Comparison of ENCODE assay signal across 29 cellular contexts in the genomic region with DNA sequence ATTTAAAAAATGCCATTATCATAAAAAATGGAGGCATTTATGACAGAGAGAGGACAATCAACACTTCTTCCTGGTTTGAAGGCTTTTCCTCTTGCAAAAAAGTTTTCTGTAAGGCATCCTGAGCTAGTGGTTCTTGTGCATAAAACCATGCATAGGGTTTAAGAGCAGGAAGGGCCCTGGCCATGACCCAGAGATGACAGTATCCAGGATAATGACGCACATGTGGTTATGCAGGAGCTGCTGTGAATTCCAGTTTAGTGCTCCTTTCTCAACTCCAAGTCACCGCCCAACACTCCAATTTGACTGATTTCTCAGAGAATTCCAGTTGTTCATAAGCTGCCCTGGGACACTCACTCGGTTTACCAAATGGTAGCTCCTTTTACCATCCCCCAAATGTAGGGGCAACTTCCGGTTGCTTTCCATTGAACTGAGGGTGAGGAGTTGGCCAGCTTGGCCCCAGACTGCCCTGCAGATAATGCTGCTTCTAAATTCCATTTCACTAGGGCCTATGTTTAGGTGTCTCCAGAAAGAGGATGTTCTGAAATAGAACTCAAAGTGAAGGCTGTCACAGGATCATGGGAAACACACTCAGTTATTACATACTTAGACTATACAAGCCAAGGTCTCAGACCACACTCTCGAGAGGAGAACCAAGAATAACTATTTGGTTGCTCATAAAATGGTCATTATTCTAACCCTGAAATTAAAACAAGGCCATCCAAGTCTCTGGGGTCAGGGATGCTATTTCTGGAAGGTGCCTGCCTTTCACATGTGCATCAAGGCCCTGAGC.
DNase-seq lines count a peak whose midpoint lies in the region; ATAC-seq and TF ChIP-seq lines count a peak whose summit lies in the region.
"Had no signal": no experiment of that assay in that cellular context is flagged by ENCODE, and none has a peak within 500 bp of the region (broad histone marks: within the 10 kb centered on the region; RNA-seq: fewer than 3 reads in every experiment).

No MANE protein-coding gene starts in this region.

- no peaks in the 10 kb centered on the region for H3K9me3 Mint-ChIP-seq in stimulated activated naive CD8-positive, alpha-beta T cell treated with anti-CD3 and anti-CD28 coated beads, Interleukin-15, amount 100 ng/mL, for 72 hours
- no peaks in the 10 kb centered on the region for H3K9me3 Mint-ChIP-seq in activated naive CD4-positive, alpha-beta T cell treated with anti-CD3 and anti-CD28 coated beads for 36 hours
- H3K9me3 Mint-ChIP-seq: activated CD4-positive, alpha-beta T cell treated with anti-CD3 and anti-CD28 coated beads, Interleukin-2, amount 10 ng/mL, durations not matched to agents 24 days and 14 days had no signal

- TF ChIP-seq CTCF in cardiac muscle cell (IDR thresholded peaks at IDR 0.05; ENCODE audit: low read depth, low read length) (no peak), PC-3 (conservative IDR thresholded peaks at IDR 0.05; ENCODE audit: low read depth, low read length) (no peak), transverse colon (IDR thresholded peaks at IDR 0.05) (no peak)

- intact Hi-C loops in left ventricle myocardium superior (cut with micrococcal nuclease) (no loop called here), PC-3 (cut with micrococcal nuclease) (no loop called here), transverse colon (cut with DNase I; ENCODE audit: low total_unique reads) (no loop called here)
- intact Hi-C loops in activated naive CD4-positive, alpha-beta T cell treated with anti-CD3 and anti-CD28 coated beads for 36 hours (cut with micrococcal nuclease): no loop called here

- peaks cover 19% of the 10 kb centered on the region for H3K4me1 ChIP-seq in cardiac muscle cell (ENCODE audit: low read depth)
- H3K4me1 ChIP-seq in PC-3 (ENCODE audit: insufficient read depth, low read length): no peaks in the 10 kb centered on the region
- no peaks in the 10 kb centered on the region for H3K4me1 ChIP-seq in transverse colon
- H3K4me1 ChIP-seq: Peyer's patch, sigmoid colon had no signal

- TF ChIP-seq POLR2A in transverse colon (IDR thresholded peaks at IDR 0.05): no peak

- no peak overlapping the region for H3K4me3 Mint-ChIP-seq in stimulated activated naive CD8-positive, alpha-beta T cell treated with anti-CD3 and anti-CD28 coated beads, Interleukin-15, amount 100 ng/mL, for 72 hours
- no peak overlapping the region for H3K4me3 Mint-ChIP-seq in activated naive CD4-positive, alpha-beta T cell treated with anti-CD3 and anti-CD28 coated beads for 36 hours
- H3K4me3 Mint-ChIP-seq: activated CD4-positive, alpha-beta T cell treated with anti-CD3 and anti-CD28 coated beads, Interleukin-2, amount 10 ng/mL, durations not matched to agents 24 days and 14 days; CD4-positive, alpha-beta memory T cell; H9; nephron had no signal

- H3K27ac ChIP-seq in cardiac muscle cell (peak overlapping the region; percentile 1), PC-3 (ENCODE audit: low read length) (peak overlapping the region; percentile 35; the same call in 1 of the 2 replicates), transverse colon (no peak overlapping the region)
- H3K27ac ChIP-seq: 22Rv1, Peyer's patch, sigmoid colon, upper lobe of left lung had no signal

- no peak overlapping the region for H2AFZ ChIP-seq in PC-3 (ENCODE audit: low read length)

- BruUV-seq in PC-3 (replicated peaks; lab: Mats Ljungman, UMichigan): no TSS peak

- H4K20me1 ChIP-seq in PC-3 (ENCODE audit: low read length): no peaks in the 10 kb centered on the region

- DNase-seq in cardiac muscle cell (ENCODE audit: low read depth in 1 of 2, low spot score in 1 of 2) (peak in 1 of 2 donors; percentile 87), left ventricle myocardium superior (no peak), PC-3 (peak; percentile 41), fibroblast of peridontal ligament (ENCODE audit: extremely low read depth) (peak; percentile 44), transverse colon (no peak)
- no peak for DNase-seq in stimulated activated naive CD8-positive, alpha-beta T cell treated with anti-CD3 and anti-CD28 coated beads, Interleukin-15, amount 100 ng/mL, for 72 hours
- DNase-seq in activated naive CD4-positive, alpha-beta T cell treated with anti-CD3 and anti-CD28 coated beads for 36 hours: no peak
- no peak for DNase-seq in activated CD4-positive, CD25-positive, alpha-beta regulatory T cell treated with anti-CD3 and anti-CD28 coated beads, Interleukin-2, amount 50 U/mL, for 72 hours
- DNase-seq: activated CD4-positive, alpha-beta T cell treated with anti-CD3 and anti-CD28 coated beads, Interleukin-2, amount 10 ng/mL, durations not matched to agents 24 days and 14 days; activated gamma-delta T cell treated with Interleukin-2 at 50 U/mL for 16 hours; activated T-cell treated with anti-CD3 and anti-CD28 coated beads, Interleukin-2, amount 50 U/mL, for 1 hour; CD4-positive, alpha-beta memory T cell; cerebellar nuclear complex; DND-41; H9; hippocampal formation; Karpas-422; NCI-H1436; NCI-H2081 treated with DMSO at 0.1 percent for 48 hours; NCI-H2227 treated with DMSO at 0.1 percent for 48 hours; Peyer's patch; SIG-M5; sigmoid colon; stimulated activated CD4-positive, alpha-beta T cell treated with anti-CD3 and anti-CD28 coated beads, Interleukin-4, amount 100 ng/mL, for 4 hours; upper lobe of left lung had no signal

- CTCF ChIA-PET in PC-3 (lab: Charles Lee): no interaction called here
- CTCF ChIA-PET in activated naive CD4-positive, alpha-beta T cell treated with anti-CD3 and anti-CD28 coated beads for 36 hours (lab: Charles Lee): no interaction called here

- 81 to 85% methylated on average over 5 of the region's 5 CpGs for WGBS in transverse colon (ENCODE audit: low coverage in 1 of 2), 2 donors

- H3K27ac Mint-ChIP-seq in stimulated activated naive CD8-positive, alpha-beta T cell treated with anti-CD3 and anti-CD28 coated beads, Interleukin-15, amount 100 ng/mL, for 72 hours: no peak overlapping the region
- no peak overlapping the region for H3K27ac Mint-ChIP-seq in activated naive CD4-positive, alpha-beta T cell treated with anti-CD3 and anti-CD28 coated beads for 36 hours
- H3K27ac Mint-ChIP-seq: activated CD4-positive, alpha-beta T cell treated with anti-CD3 and anti-CD28 coated beads, Interleukin-2, amount 10 ng/mL, durations not matched to agents 24 days and 14 days; CD4-positive, alpha-beta memory T cell; H9; nephron had no signal

- H3F3A ChIP-seq in PC-3 (ENCODE audit: low read length, unreplicated experiment): no peaks in the 10 kb centered on the region

- H3K27me3 Mint-ChIP-seq in stimulated activated naive CD8-positive, alpha-beta T cell treated with anti-CD3 and anti-CD28 coated beads, Interleukin-15, amount 100 ng/mL, for 72 hours: no peaks in the 10 kb centered on the region
- H3K27me3 Mint-ChIP-seq in activated naive CD4-positive, alpha-beta T cell treated with anti-CD3 and anti-CD28 coated beads for 36 hours (ENCODE audit: low read depth): no peaks in the 10 kb centered on the region

- H3K9me3 ChIP-seq in cardiac muscle cell (ENCODE audit: low read depth) (no peaks in the 10 kb centered on the region), PC-3 (ENCODE audit: low read length) (no peaks in the 10 kb centered on the region), transverse colon (no peaks in the 10 kb centered on the region)
- H3K9me3 ChIP-seq: Peyer's patch, sigmoid colon, upper lobe of left lung had no signal

- no peak for ATAC-seq in left ventricle myocardium superior
- ATAC-seq in PC-3: no peak
- ATAC-seq in stimulated activated naive CD8-positive, alpha-beta T cell treated with anti-CD3 and anti-CD28 coated beads, Interleukin-15, amount 100 ng/mL, for 72 hours: no peak
- ATAC-seq: esophagus mucosa, GM12878 had no signal

- H3K4me2 ChIP-seq in PC-3 (ENCODE audit: low read length): no peak overlapping the region

- no peaks in the 10 kb centered on the region for H3K9me2 ChIP-seq in PC-3 (replicated peaks; ENCODE audit: low read length)

- no peaks in the 10 kb centered on the region for H3K79me2 ChIP-seq in PC-3 (ENCODE audit: low read length)

- POLR2A ChIA-PET in PC-3 (lab: Charles Lee; ENCODE audit: unreplicated experiment): no interaction called here

- no peaks in the 10 kb centered on the region for H3K36me3 Mint-ChIP-seq in activated naive CD4-positive, alpha-beta T cell treated with anti-CD3 and anti-CD28 coated beads for 36 hours (ENCODE audit: low read depth)
- H3K36me3 Mint-ChIP-seq: CD4-positive, alpha-beta memory T cell had no signal

- H3K36me3 ChIP-seq in cardiac muscle cell (no peaks in the 10 kb centered on the region), PC-3 (ENCODE audit: low read depth, low read length) (no peaks in the 10 kb centered on the region), transverse colon (no peaks in the 10 kb centered on the region)
- H3K36me3 ChIP-seq: Peyer's patch, sigmoid colon, upper lobe of left lung had no signal

- H3K4me3 ChIP-seq in cardiac muscle cell (no peak overlapping the region), PC-3 (ENCODE audit: low read length) (no peak overlapping the region), transverse colon (no peak overlapping the region)
- H3K4me3 ChIP-seq: GM12878, Peyer's patch, sigmoid colon, upper lobe of left lung had no signal

- in situ Hi-C loops in transverse colon (cut with MboI; ENCODE audit: low pct_ligation_motif_present in 1 of 4, low pct_unique_long_range_greater_than_20kb in 1 of 4, low sequenced_read_pairs in 3 of 4): no loop called here

- no peaks in the 10 kb centered on the region for H3K4me1 Mint-ChIP-seq in stimulated activated naive CD8-positive, alpha-beta T cell treated with anti-CD3 and anti-CD28 coated beads, Interleukin-15, amount 100 ng/mL, for 72 hours
- no peaks in the 10 kb centered on the region for H3K4me1 Mint-ChIP-seq in activated naive CD4-positive, alpha-beta T cell treated with anti-CD3 and anti-CD28 coated beads for 36 hours (ENCODE audit: low read depth)
- H3K4me1 Mint-ChIP-seq: activated CD4-positive, alpha-beta T cell treated with anti-CD3 and anti-CD28 coated beads, Interleukin-2, amount 10 ng/mL, durations not matched to agents 24 days and 14 days; CD4-positive, alpha-beta memory T cell had no signal

- H3K9ac ChIP-seq in PC-3 (ENCODE audit: low read length): no peak overlapping the region

- TF ChIP-seq EP300 in transverse colon (IDR thresholded peaks at IDR 0.05; ENCODE audit: low read depth): no peak

- H3K27me3 ChIP-seq in cardiac muscle cell: no peaks in the 10 kb centered on the region
- H3K27me3 ChIP-seq in PC-3 (ENCODE audit: low read length): no peaks in the 10 kb centered on the region; the same call in 1 of the 2 replicates
- H3K27me3 ChIP-seq in transverse colon: no peaks in the 10 kb centered on the region
- H3K27me3 ChIP-seq: Peyer's patch, sigmoid colon, upper lobe of left lung had no signal

Comparison
In these comparisons a context has a peak if more than half of its experiments do, and no peak if none do; other contexts are left out.
1. DNase-seq: peak in PC-3 (single experiment) and fibroblast of peridontal ligament (single experiment); none in left ventricle myocardium superior (single experiment), stimulated activated naive CD8-positive, alpha-beta T cell treated with anti-CD3 and anti-CD28 coated beads, Interleukin-15, amount 100 ng/mL, for 72 hours (0 of 2), activated naive CD4-positive, alpha-beta T cell treated with anti-CD3 and anti-CD28 coated beads for 36 hours (single experiment), transverse colon (single experiment) and activated CD4-positive, CD25-positive, alpha-beta regulatory T cell treated with anti-CD3 and anti-CD28 coated beads, Interleukin-2, amount 50 U/mL, for 72 hours (single experiment).
2. H3K27ac ChIP-seq: peak in cardiac muscle cell (single experiment) and PC-3 (single experiment); none in transverse colon (0 of 4).